Comparison of ENCODE assay signal across 1 cellular context in the genomic region with DNA sequence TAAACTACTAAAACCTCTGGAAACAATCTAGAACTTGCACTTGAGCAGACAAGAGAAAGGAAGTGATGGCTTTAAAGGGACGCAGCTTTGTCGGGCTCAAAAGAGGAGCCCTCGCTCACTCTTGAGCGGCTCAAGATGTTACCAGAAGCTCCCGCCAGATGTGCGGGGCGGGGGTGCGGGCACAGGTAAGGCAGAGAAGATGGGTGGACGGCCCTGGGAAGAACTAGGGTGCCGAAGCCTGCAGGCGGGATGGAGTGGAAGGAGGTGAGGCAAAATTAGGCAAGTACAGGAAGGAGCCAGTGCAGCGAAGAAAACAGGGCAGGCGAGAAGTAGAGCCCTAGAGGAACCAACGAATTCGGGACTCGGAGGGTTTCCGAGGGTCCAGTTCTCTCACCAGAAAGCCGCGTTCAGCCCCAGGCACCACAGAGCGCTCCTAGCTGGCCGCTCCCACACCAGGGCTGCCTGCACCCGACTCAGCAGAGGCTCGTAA.
TF ChIP-seq lines count a peak whose summit lies in the region.

No MANE protein-coding gene starts in this region.

TF ChIP-seq in K562, 482 proteins besides CTCF, POLR2A, EP300 and RAD21 (continued from another document and continues in another):
- TF ChIP-seq, protein P1, sequence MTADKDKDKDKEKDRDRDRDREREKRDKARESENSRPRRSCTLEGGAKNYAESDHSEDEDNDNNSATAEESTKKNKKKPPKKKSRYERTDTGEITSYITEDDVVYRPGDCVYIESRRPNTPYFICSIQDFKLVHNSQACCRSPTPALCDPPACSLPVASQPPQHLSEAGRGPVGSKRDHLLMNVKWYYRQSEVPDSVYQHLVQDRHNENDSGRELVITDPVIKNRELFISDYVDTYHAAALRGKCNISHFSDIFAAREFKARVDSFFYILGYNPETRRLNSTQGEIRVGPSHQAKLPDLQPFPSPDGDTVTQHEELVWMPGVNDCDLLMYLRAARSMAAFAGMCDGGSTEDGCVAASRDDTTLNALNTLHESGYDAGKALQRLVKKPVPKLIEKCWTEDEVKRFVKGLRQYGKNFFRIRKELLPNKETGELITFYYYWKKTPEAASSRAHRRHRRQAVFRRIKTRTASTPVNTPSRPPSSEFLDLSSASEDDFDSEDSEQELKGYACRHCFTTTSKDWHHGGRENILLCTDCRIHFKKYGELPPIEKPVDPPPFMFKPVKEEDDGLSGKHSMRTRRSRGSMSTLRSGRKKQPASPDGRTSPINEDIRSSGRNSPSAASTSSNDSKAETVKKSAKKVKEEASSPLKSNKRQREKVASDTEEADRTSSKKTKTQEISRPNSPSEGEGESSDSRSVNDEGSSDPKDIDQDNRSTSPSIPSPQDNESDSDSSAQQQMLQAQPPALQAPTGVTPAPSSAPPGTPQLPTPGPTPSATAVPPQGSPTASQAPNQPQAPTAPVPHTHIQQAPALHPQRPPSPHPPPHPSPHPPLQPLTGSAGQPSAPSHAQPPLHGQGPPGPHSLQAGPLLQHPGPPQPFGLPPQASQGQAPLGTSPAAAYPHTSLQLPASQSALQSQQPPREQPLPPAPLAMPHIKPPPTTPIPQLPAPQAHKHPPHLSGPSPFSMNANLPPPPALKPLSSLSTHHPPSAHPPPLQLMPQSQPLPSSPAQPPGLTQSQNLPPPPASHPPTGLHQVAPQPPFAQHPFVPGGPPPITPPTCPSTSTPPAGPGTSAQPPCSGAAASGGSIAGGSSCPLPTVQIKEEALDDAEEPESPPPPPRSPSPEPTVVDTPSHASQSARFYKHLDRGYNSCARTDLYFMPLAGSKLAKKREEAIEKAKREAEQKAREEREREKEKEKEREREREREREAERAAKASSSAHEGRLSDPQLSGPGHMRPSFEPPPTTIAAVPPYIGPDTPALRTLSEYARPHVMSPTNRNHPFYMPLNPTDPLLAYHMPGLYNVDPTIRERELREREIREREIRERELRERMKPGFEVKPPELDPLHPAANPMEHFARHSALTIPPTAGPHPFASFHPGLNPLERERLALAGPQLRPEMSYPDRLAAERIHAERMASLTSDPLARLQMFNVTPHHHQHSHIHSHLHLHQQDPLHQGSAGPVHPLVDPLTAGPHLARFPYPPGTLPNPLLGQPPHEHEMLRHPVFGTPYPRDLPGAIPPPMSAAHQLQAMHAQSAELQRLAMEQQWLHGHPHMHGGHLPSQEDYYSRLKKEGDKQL (CRISPR knock-in tag; IDR thresholded peaks at IDR 0.05; ENCODE audit: borderline replicate concordance) = no peak
- TF ChIP-seq KLF13 (tag; IDR thresholded peaks at IDR 0.05; ENCODE audit: borderline replicate concordance, low read depth) = no peak
- no peak for TF ChIP-seq MXI1 (IDR thresholded peaks at IDR 0.05; ENCODE audit: low read depth, low read length)
- TF ChIP-seq, protein P2, sequence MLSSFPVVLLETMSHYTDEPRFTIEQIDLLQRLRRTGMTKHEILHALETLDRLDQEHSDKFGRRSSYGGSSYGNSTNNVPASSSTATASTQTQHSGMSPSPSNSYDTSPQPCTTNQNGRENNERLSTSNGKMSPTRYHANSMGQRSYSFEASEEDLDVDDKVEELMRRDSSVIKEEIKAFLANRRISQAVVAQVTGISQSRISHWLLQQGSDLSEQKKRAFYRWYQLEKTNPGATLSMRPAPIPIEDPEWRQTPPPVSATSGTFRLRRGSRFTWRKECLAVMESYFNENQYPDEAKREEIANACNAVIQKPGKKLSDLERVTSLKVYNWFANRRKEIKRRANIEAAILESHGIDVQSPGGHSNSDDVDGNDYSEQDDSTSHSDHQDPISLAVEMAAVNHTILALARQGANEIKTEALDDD (IDR thresholded peaks at IDR 0.05) = no peak
- TF ChIP-seq CXXC5 (CRISPR knock-in tag; IDR thresholded peaks at IDR 0.05) = no peak
- TF ChIP-seq MCM3 (IDR thresholded peaks at IDR 0.05) = no peak
- no peak for TF ChIP-seq ESRRB (CRISPR knock-in tag; IDR thresholded peaks at IDR 0.05; ENCODE audit: borderline replicate concordance)
- 0 out of 2 replicates have a peak, but pooled peaks have one; percentile 0 for TF ChIP-seq TEAD4 (IDR thresholded peaks at IDR 0.05; ENCODE audit: low read length)
- TF ChIP-seq TEAD4 (CRISPR knock-in tag; IDR thresholded peaks at IDR 0.05; ENCODE audit: borderline replicate concordance) = no peak
- no peak for TF ChIP-seq PRMT5 (CRISPR knock-in tag; IDR thresholded peaks at IDR 0.05)
- TF ChIP-seq LCOR (CRISPR knock-in tag; IDR thresholded peaks at IDR 0.05) = 0 out of 2 replicates have a peak, but pooled peaks have one; percentile 1
- no peak for TF ChIP-seq ZNF766 (CRISPR knock-in tag; conservative IDR thresholded peaks at IDR 0.05)
- peak; percentile 7; the same call in 1 of the 2 replicates for TF ChIP-seq PHB2 (IDR thresholded peaks at IDR 0.05; ENCODE audit: low read depth)
- no peak for TF ChIP-seq SMAD4 (CRISPR knock-in tag; conservative IDR thresholded peaks at IDR 0.05)
- no peak for TF ChIP-seq REST (CRISPR knock-in tag; IDR thresholded peaks at IDR 0.05; ENCODE audit: low read depth)
- TF ChIP-seq ZBTB1 (CRISPR knock-in tag; IDR thresholded peaks at IDR 0.05; ENCODE audit: borderline replicate concordance, low read depth) = no peak
- no peak for TF ChIP-seq ZFX (CRISPR knock-in tag; IDR thresholded peaks at IDR 0.05)
- TF ChIP-seq RBM39 (optimal IDR thresholded peaks at IDR 0.05; ENCODE audit: low read depth, low read length) = no peak
- TF ChIP-seq NFRKB (IDR thresholded peaks at IDR 0.05; ENCODE audit: low read depth) = no peak
- TF ChIP-seq YBX1 (IDR thresholded peaks at IDR 0.05) = no peak
- no peak for TF ChIP-seq KAT7 (CRISPR knock-in tag; IDR thresholded peaks at IDR 0.05; ENCODE audit: borderline replicate concordance)
- TF ChIP-seq FOXA1 (IDR thresholded peaks at IDR 0.05; ENCODE audit: borderline replicate concordance) = no peak
- no peak for TF ChIP-seq HDGF (IDR thresholded peaks at IDR 0.05)
- TF ChIP-seq HOMEZ (CRISPR knock-in tag; IDR thresholded peaks at IDR 0.05) = no peak
- TF ChIP-seq SRSF3 (IDR thresholded peaks at IDR 0.05; ENCODE audit: insufficient read depth, low read length) = no peak
- no peak for TF ChIP-seq BRCA1 (IDR thresholded peaks at IDR 0.05)
- no peak for TF ChIP-seq BRCA1 (CRISPR knock-in tag; IDR thresholded peaks at IDR 0.05)
- no peak for TF ChIP-seq CBFB (CRISPR knock-in tag; IDR thresholded peaks at IDR 0.05)
- no peak for TF ChIP-seq TSC22D4 (tag; IDR thresholded peaks at IDR 0.05)
- no peak for TF ChIP-seq PHF21A (IDR thresholded peaks at IDR 0.05; ENCODE audit: borderline replicate concordance, low read depth)
- no peak for TF ChIP-seq LEF1 (IDR thresholded peaks at IDR 0.05)
- no peak for TF ChIP-seq ZNF639 (CRISPR knock-in tag; conservative IDR thresholded peaks at IDR 0.05 in 1 of 2, IDR thresholded peaks at IDR 0.05 in 1 of 2)
- TF ChIP-seq TEAD2 (tag; IDR thresholded peaks at IDR 0.05) = no peak
- peak; percentile 77 for TF ChIP-seq ZEB2 (IDR thresholded peaks at IDR 0.05)
- TF ChIP-seq KHSRP (IDR thresholded peaks at IDR 0.05) = no peak
- no peak for TF ChIP-seq ETS2 (tag; IDR thresholded peaks at IDR 0.05; ENCODE audit: borderline replicate concordance, poor library complexity, severe bottlenecking)
- TF ChIP-seq MTA3 (IDR thresholded peaks at IDR 0.05; ENCODE audit: borderline replicate concordance) = no peak
- no peak for TF ChIP-seq SFPQ (IDR thresholded peaks at IDR 0.05; ENCODE audit: low read depth, low read length)
- no peak for TF ChIP-seq E2F3 (CRISPR knock-in tag; IDR thresholded peaks at IDR 0.05)
- TF ChIP-seq CCNT2 (IDR thresholded peaks at IDR 0.05; ENCODE audit: borderline replicate concordance, extremely low read depth, insufficient read length, low read depth, low read length) = no peak
- no peak for TF ChIP-seq TAF9B (IDR thresholded peaks at IDR 0.05; ENCODE audit: partially characterized antibody)
- TF ChIP-seq, protein P3, sequence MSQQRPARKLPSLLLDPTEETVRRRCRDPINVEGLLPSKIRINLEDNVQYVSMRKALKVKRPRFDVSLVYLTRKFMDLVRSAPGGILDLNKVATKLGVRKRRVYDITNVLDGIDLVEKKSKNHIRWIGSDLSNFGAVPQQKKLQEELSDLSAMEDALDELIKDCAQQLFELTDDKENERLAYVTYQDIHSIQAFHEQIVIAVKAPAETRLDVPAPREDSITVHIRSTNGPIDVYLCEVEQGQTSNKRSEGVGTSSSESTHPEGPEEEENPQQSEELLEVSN (IDR thresholded peaks at IDR 0.05; ENCODE audit: borderline replicate concordance in 1 of 2, extremely low read depth in 1 of 2, insufficient read depth in 1 of 2, insufficient read length in 1 of 2, low read depth in 1 of 2, low read length in 1 of 2, poor library complexity in 1 of 2, severe bottlenecking in 1 of 2) = no peak
- TF ChIP-seq, protein P4, sequence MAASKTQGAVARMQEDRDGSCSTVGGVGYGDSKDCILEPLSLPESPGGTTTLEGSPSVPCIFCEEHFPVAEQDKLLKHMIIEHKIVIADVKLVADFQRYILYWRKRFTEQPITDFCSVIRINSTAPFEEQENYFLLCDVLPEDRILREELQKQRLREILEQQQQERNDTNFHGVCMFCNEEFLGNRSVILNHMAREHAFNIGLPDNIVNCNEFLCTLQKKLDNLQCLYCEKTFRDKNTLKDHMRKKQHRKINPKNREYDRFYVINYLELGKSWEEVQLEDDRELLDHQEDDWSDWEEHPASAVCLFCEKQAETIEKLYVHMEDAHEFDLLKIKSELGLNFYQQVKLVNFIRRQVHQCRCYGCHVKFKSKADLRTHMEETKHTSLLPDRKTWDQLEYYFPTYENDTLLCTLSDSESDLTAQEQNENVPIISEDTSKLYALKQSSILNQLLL (CRISPR knock-in tag; IDR thresholded peaks at IDR 0.05; ENCODE audit: borderline replicate concordance) = no peak
- TF ChIP-seq CHD2 (IDR thresholded peaks at IDR 0.05; ENCODE audit: low read depth, low read length) = no peak
- TF ChIP-seq TEAD1 (CRISPR knock-in tag; IDR thresholded peaks at IDR 0.05) = no peak
- no peak for TF ChIP-seq SMARCB1 (IDR thresholded peaks at IDR 0.05; ENCODE audit: insufficient read length, low read depth)
- no peak for TF ChIP-seq TCF7L2 (IDR thresholded peaks at IDR 0.05; ENCODE audit: low read depth, low read length)
- TF ChIP-seq ZNF354B (CRISPR knock-in tag; IDR thresholded peaks at IDR 0.05) = no peak
- TF ChIP-seq ZNF696 (CRISPR knock-in tag; conservative IDR thresholded peaks at IDR 0.05) = no peak
- TF ChIP-seq MAX (CRISPR knock-in tag; IDR thresholded peaks at IDR 0.05) = no peak
- TF ChIP-seq HMGN3 (IDR thresholded peaks at IDR 0.05; ENCODE audit: borderline replicate concordance, extremely low read depth, insufficient read length, low read depth, low read length) = no peak
